ENCODE assay signal across 1 cellular context in the genomic region with DNA sequence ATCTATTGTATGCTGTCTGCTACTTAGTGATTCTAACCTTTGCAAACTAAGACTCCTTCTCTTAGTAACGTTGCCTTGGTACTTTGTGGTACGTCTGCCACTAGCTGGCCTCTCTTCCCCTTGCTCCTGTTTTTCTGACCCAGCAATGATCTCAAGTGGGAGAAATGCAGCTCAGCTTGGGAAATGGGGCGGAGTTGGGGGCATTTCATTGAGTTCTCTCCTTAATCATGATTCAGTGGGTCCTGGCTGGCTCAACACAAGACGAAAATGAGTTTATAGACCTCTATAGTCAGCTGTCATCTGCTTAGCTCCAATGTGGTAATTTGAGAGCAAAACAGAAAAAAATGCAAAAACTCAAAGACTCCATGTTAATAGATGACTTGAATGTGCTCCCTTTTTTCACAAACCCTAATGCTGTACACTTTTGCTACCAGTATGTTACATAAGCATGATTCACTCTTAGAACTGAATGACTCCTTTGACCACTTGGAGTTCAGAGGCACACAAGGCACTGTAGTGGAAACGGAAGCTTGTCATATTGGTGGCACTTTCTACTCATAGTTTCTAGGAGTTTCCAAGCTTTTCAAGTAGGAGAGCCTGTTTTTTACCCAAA.
TF ChIP-seq lines count a peak whose summit lies in the region.

No MANE protein-coding gene starts in this region.

TF ChIP-seq in GM23338, 12 proteins besides CTCF, POLR2A, EP300 and RAD21 (continued from another document):
- TF ChIP-seq, protein P1, sequence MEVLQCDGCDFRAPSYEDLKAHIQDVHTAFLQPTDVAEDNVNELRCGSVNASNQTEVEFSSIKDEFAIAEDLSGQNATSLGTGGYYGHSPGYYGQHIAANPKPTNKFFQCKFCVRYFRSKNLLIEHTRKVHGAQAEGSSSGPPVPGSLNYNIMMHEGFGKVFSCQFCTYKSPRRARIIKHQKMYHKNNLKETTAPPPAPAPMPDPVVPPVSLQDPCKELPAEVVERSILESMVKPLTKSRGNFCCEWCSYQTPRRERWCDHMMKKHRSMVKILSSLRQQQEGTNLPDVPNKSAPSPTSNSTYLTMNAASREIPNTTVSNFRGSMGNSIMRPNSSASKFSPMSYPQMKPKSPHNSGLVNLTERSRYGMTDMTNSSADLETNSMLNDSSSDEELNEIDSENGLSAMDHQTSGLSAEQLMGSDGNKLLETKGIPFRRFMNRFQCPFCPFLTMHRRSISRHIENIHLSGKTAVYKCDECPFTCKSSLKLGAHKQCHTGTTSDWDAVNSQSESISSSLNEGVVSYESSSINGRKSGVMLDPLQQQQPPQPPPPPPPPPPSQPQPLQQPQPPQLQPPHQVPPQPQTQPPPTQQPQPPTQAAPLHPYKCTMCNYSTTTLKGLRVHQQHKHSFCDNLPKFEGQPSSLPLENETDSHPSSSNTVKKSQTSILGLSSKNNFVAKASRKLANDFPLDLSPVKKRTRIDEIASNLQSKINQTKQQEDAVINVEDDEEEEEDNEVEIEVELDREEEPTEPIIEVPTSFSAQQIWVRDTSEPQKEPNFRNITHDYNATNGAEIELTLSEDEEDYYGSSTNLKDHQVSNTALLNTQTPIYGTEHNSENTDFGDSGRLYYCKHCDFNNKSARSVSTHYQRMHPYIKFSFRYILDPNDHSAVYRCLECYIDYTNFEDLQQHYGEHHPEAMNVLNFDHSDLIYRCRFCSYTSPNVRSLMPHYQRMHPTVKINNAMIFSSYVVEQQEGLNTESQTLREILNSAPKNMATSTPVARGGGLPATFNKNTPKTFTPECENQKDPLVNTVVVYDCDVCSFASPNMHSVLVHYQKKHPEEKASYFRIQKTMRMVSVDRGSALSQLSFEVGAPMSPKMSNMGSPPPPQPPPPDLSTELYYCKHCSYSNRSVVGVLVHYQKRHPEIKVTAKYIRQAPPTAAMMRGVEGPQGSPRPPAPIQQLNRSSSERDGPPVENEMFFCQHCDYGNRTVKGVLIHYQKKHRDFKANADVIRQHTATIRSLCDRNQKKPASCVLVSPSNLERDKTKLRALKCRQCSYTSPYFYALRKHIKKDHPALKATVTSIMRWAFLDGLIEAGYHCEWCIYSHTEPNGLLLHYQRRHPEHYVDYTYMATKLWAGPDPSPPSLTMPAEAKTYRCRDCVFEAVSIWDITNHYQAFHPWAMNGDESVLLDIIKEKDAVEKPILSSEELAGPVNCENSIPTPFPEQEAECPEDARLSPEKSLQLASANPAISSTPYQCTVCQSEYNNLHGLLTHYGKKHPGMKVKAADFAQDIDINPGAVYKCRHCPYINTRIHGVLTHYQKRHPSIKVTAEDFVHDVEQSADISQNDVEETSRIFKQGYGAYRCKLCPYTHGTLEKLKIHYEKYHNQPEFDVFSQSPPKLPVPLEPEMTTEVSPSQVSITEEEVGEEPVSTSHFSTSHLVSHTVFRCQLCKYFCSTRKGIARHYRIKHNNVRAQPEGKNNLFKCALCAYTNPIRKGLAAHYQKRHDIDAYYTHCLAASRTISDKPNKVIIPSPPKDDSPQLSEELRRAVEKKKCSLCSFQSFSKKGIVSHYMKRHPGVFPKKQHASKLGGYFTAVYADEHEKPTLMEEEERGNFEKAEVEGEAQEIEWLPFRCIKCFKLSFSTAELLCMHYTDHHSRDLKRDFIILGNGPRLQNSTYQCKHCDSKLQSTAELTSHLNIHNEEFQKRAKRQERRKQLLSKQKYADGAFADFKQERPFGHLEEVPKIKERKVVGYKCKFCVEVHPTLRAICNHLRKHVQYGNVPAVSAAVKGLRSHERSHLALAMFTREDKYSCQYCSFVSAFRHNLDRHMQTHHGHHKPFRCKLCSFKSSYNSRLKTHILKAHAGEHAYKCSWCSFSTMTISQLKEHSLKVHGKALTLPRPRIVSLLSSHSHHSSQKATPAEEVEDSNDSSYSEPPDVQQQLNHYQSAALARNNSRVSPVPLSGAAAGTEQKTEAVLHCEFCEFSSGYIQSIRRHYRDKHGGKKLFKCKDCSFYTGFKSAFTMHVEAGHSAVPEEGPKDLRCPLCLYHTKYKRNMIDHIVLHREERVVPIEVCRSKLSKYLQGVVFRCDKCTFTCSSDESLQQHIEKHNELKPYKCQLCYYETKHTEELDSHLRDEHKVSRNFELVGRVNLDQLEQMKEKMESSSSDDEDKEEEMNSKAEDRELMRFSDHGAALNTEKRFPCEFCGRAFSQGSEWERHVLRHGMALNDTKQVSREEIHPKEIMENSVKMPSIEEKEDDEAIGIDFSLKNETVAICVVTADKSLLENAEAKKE (CRISPR knock-in tag; IDR thresholded peaks at IDR 0.05), result no peak
TF ChIP-seq in GM23338: peak in this region for 0.
